In the genomic region with DNA sequence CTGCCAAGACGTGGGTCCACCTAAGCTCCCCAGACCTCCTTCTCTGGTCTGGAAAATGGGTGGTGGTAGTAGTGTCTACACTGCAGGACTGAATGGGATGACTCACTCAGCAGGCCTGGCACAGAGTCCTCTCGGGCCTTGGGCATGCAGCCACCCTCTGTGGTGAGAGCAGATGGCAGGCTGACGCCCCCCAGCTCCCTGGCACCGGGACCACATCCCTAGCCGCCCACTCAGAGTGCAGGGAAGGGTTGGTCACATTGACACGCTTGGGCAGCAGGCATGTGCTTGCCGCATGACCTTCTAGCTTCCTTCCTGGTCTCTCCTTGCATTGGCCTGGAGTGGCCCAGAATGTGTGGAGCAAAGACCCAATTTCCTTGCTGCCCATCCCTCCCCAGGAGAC, we compare ENCODE assay signal across 25 cellular contexts. TPM values are rescaled to one million over a fixed set of nuclear protein-coding genes. Genes with fewer than 3 reads are reported as not detected.
DNase-seq lines count a peak whose midpoint lies in the region; ATAC-seq and TF ChIP-seq lines count a peak whose summit lies in the region.
"Had no signal": no experiment of that assay in that cellular context is flagged by ENCODE, and none has a peak within 500 bp of the region (broad histone marks: within the 10 kb centered on the region; RNA-seq: fewer than 3 reads in every experiment).

No MANE protein-coding gene starts in this region.

- peaks cover 15% of the 10 kb centered on the region for H4K20me1 ChIP-seq in neural progenitor cell (ENCODE audit: low read depth)

- intact Hi-C loops in Right ventricle myocardium inferior (cut with DNase I) (no loop called here), right cardiac atrium (cut with DNase I) (no loop called here)

- WGBS in right cardiac atrium = 70% methylated on average over 7 of the region's 7 CpGs

- H3K4me3 Mint-ChIP-seq in brain (peak overlapping the region in 1 of 5 experiments; percentile 28), neural progenitor cell (no peak overlapping the region), T-cell (no peak overlapping the region), endothelial cell (ENCODE audit: unreplicated experiment) (no peak overlapping the region)
- H3K4me3 Mint-ChIP-seq: activated CD4-positive, alpha-beta T cell treated with anti-CD3 and anti-CD28 coated beads for 36 hours; activated naive CD4-positive, alpha-beta T cell treated with anti-CD3 and anti-CD28 coated beads for 36 hours; stimulated activated naive CD8-positive, alpha-beta T cell treated with anti-CD3 and anti-CD28 coated beads, Interleukin-15, amount 100 ng/mL, for 72 hours had no signal

- TF ChIP-seq CTCF in brain (conservative IDR thresholded peaks at IDR 0.05) = no peak
- TF ChIP-seq CTCF in neural progenitor cell (IDR thresholded peaks at IDR 0.05) = no peak
- TF ChIP-seq CTCF in endothelial cell (IDR thresholded peaks at IDR 0.05; ENCODE audit: unreplicated experiment) = no peak

- H3K79me2 ChIP-seq in neural progenitor cell (ENCODE audit: low read depth) = no peaks in the 10 kb centered on the region

- CTCF ChIA-PET in T-cell (lab: Charles Lee) = no interaction called here

- H3K9me3 ChIP-seq in right cardiac atrium (ENCODE audit: control insufficient read depth, low read length) (no peaks in the 10 kb centered on the region), neural progenitor cell (ENCODE audit: low read depth) (no peaks in the 10 kb centered on the region)
- H3K9me3 ChIP-seq: A549, BE2C, Caco-2, transverse colon had no signal

- no peaks in the 10 kb centered on the region for H3K4me1 ChIP-seq in right cardiac atrium (ENCODE audit: control insufficient read depth, insufficient read depth, low read length)
- no peaks in the 10 kb centered on the region for H3K4me1 ChIP-seq in neural progenitor cell
- H3K4me1 ChIP-seq: BE2C, Caco-2, foreskin keratinocyte had no signal

- DNase-seq in Right ventricle myocardium inferior (ENCODE audit: missing footprints) (peak; percentile 57), right cardiac atrium (no peak), neural progenitor cell (ENCODE audit: low spot score) (no peak), NCI-H1417 treated with DMSO at 0.1 percent for 48 hours (lab: John Stamatoyannopoulos, UW) (no peak), T-cell (no peak), endothelial cell (ENCODE audit: low spot score) (no peak)
- DNase-seq: activated CD4-positive, alpha-beta T cell treated with anti-CD3 and anti-CD28 coated beads for 36 hours; activated CD8-positive, alpha-beta memory T cell treated with anti-CD3 and anti-CD28 coated beads for 24 hours; activated naive CD4-positive, alpha-beta T cell treated with anti-CD3 and anti-CD28 coated beads for 36 hours; activated T-cell treated with anti-CD3 and anti-CD28 coated beads, Interleukin-2, amount 50 U/mL, for 48 hours; BE2C; erythroblast; foreskin keratinocyte; hippocampal formation; MM.1S; NCI-H82; SIG-M5; stimulated activated naive CD8-positive, alpha-beta T cell treated with anti-CD3 and anti-CD28 coated beads, Interleukin-15, amount 100 ng/mL, for 72 hours; T-helper 1 cell; transverse colon had no signal

- no peak overlapping the region for H3K4me2 ChIP-seq in neural progenitor cell
- H3K4me2 ChIP-seq: A549 had no signal

- H3K4me3 ChIP-seq in right cardiac atrium (ENCODE audit: low read length) = no peak overlapping the region
- H3K4me3 ChIP-seq in neural progenitor cell = no peak overlapping the region
- H3K4me3 ChIP-seq: A549, lung, transverse colon had no signal

- H3K27ac Mint-ChIP-seq in brain (peak overlapping the region in 4 of 5 experiments; percentile 50 to 81 (median 72)), neural progenitor cell (peak overlapping the region; percentile 33), T-cell (no peak overlapping the region), endothelial cell (ENCODE audit: unreplicated experiment) (no peak overlapping the region)
- H3K27ac Mint-ChIP-seq: activated CD4-positive, alpha-beta T cell treated with anti-CD3 and anti-CD28 coated beads for 36 hours; activated naive CD4-positive, alpha-beta T cell treated with anti-CD3 and anti-CD28 coated beads for 36 hours; stimulated activated naive CD8-positive, alpha-beta T cell treated with anti-CD3 and anti-CD28 coated beads, Interleukin-15, amount 100 ng/mL, for 72 hours had no signal

- H3K4me1 Mint-ChIP-seq in brain = peaks cover 14% of the 10 kb centered on the region
- H3K4me1 Mint-ChIP-seq in neural progenitor cell = peaks cover 11% of the 10 kb centered on the region
- H3K4me1 Mint-ChIP-seq in T-cell = peaks cover 0 to 5% (median 4%) of the 10 kb centered on the region in 3 donors
- H3K4me1 Mint-ChIP-seq in endothelial cell (ENCODE audit: unreplicated experiment) = no peaks in the 10 kb centered on the region
- H3K4me1 Mint-ChIP-seq: activated CD4-positive, alpha-beta T cell treated with anti-CD3 and anti-CD28 coated beads for 36 hours had no signal

- no peaks in the 10 kb centered on the region for H3K36me3 ChIP-seq in neural progenitor cell
- H3K36me3 ChIP-seq: BE2C, transverse colon had no signal

- POLR2A ChIA-PET in T-cell (lab: Charles Lee) = no interaction called here

- ATAC-seq in Right ventricle myocardium inferior = no peak
- no peak for ATAC-seq in right cardiac atrium
- no peak for ATAC-seq in T-cell (replicated peaks in 1 of 4)
- no peak for ATAC-seq in GM21786 (IDR thresholded peaks at IDR 0.05; ENCODE audit: unreplicated experiment)
- ATAC-seq: activated CD4-positive, alpha-beta T cell treated with anti-CD3 and anti-CD28 coated beads for 36 hours; foreskin keratinocyte; stimulated activated naive CD8-positive, alpha-beta T cell treated with anti-CD3 and anti-CD28 coated beads, Interleukin-15, amount 100 ng/mL, for 72 hours had no signal

- H3K27me3 Mint-ChIP-seq in brain (no peaks in the 10 kb centered on the region), neural progenitor cell (ENCODE audit: insufficient read depth, low read depth) (peaks cover 12% of the 10 kb centered on the region), T-cell (peaks cover 9 to 16% of the 10 kb centered on the region in 2 donors), endothelial cell (ENCODE audit: unreplicated experiment) (peaks cover 6% of the 10 kb centered on the region)

- no peak overlapping the region for H2AFZ ChIP-seq in neural progenitor cell (replicated peaks)

- no peak overlapping the region for H3K9ac ChIP-seq in neural progenitor cell

- H3K27me3 ChIP-seq in right cardiac atrium (ENCODE audit: control insufficient read depth, insufficient read depth) = no peaks in the 10 kb centered on the region
- H3K27me3 ChIP-seq in neural progenitor cell = peaks cover 10% of the 10 kb centered on the region
- H3K27me3 ChIP-seq: BE2C had no signal

- no peaks in the 10 kb centered on the region for H3F3A ChIP-seq in neural progenitor cell (ENCODE audit: low read depth)

- H3K36me3 Mint-ChIP-seq in brain = no peaks in the 10 kb centered on the region
- no peaks in the 10 kb centered on the region for H3K36me3 Mint-ChIP-seq in neural progenitor cell
- H3K36me3 Mint-ChIP-seq in T-cell = no peaks in the 10 kb centered on the region
- H3K36me3 Mint-ChIP-seq in endothelial cell (ENCODE audit: low read depth, unreplicated experiment) = no peaks in the 10 kb centered on the region

- H3K27ac ChIP-seq in right cardiac atrium (ENCODE audit: low read length) (no peak overlapping the region), neural progenitor cell (no peak overlapping the region)
- H3K27ac ChIP-seq: foreskin keratinocyte, transverse colon had no signal

- H3K9me3 Mint-ChIP-seq in brain = no peaks in the 10 kb centered on the region
- H3K9me3 Mint-ChIP-seq in neural progenitor cell = no peaks in the 10 kb centered on the region
- no peaks in the 10 kb centered on the region for H3K9me3 Mint-ChIP-seq in T-cell
- no peaks in the 10 kb centered on the region for H3K9me3 Mint-ChIP-seq in endothelial cell (ENCODE audit: unreplicated experiment)
- H3K9me3 Mint-ChIP-seq: activated naive CD4-positive, alpha-beta T cell treated with anti-CD3 and anti-CD28 coated beads for 36 hours; stimulated activated naive CD8-positive, alpha-beta T cell treated with anti-CD3 and anti-CD28 coated beads, Interleukin-15, amount 100 ng/mL, for 72 hours had no signal

RNA-seq across cellular contexts. Expression of a gene that starts 30.7 kb away (rescaled TPM):
- total RNA-seq in Right ventricle myocardium inferior (7.4 TPM), right cardiac atrium (1 to 10 TPM in 3 of 4 donors, under 1 TPM in 1; 0.75 to 9.7 (median 3.7) TPM), neural progenitor cell (ENCODE audit: low replicate concordance) (9.3 and 18.8 TPM in 2 replicates), T-cell (under 1 TPM in 4 of 5 donors, not detected in 1; 0.13 to 0.91 (median 0.52) TPM), endothelial cell (ENCODE audit: unreplicated experiment) (1.8 TPM)
- polyA plus RNA-seq in right cardiac atrium (2.8 TPM), brain (ENCODE audit: insufficient read depth, low read depth, low replicate concordance) (2.2 TPM)
- total RNA-seq: activated CD4-positive, alpha-beta T cell treated with anti-CD3 and anti-CD28 coated beads for 36 hours had no signal

Comparison
In these comparisons a context has a peak if more than half of its experiments do, and no peak if none do; other contexts are left out.
1. H3K27ac Mint-ChIP-seq: peak in brain (4 of 5) and neural progenitor cell (single experiment); none in T-cell (0 of 2) and endothelial cell (single experiment).